Comparison of ENCODE assay signal across 11 cellular contexts in genomic region chr2:152171733-152172132, GRCh38. TPM values are rescaled to one million over a fixed set of nuclear protein-coding genes. Genes with fewer than 3 reads are reported as not detected.
DNase-seq lines count a peak whose midpoint lies in the region; ATAC-seq and TF ChIP-seq lines count a peak whose summit lies in the region.
"Had no signal": no experiment of that assay in that cellular context is flagged by ENCODE, and none has a peak within 500 bp of the region (broad histone marks: within the 10 kb centered on the region; RNA-seq: fewer than 3 reads in every experiment).

No MANE protein-coding gene starts in this region.

- DNase-seq in left ventricle myocardium inferior (no peak), right atrium auricular region (ENCODE audit: low spot score) (no peak), Ammon's horn (ENCODE audit: low spot score) (no peak), SHP77 (lab: John Stamatoyannopoulos, UW) (no peak)
- no peak for DNase-seq in stimulated activated naive CD8-positive, alpha-beta T cell treated with anti-CD3 and anti-CD28 coated beads, Interleukin-15, amount 100 ng/mL, for 72 hours
- DNase-seq: activated CD4-positive, alpha-beta T cell treated with anti-CD3 and anti-CD28 coated beads, Interleukin-2, amount 50 U/mL, for 1 hour; NCI-H1417 treated with DMSO at 0.1 percent for 48 hours had no signal

- H3K4me3 ChIP-seq in left ventricle myocardium inferior (no peak overlapping the region), right atrium auricular region (no peak overlapping the region), duodenal mucosa (ENCODE audit: low read depth in 1 of 2, low read length in 2 of 2) (peak overlapping the region in 1 of 2 donors; percentile 40), muscle layer of duodenum (ENCODE audit: low read depth in 1 of 2, low read length in 2 of 2) (peak overlapping the region in 1 of 2 donors; percentile 5)
- H3K4me3 ChIP-seq: cardiac muscle cell had no signal

- no peak for TF ChIP-seq CTCF in left ventricle myocardium inferior (IDR thresholded peaks at IDR 0.05; ENCODE audit: borderline replicate concordance)
- no peak for TF ChIP-seq CTCF in right atrium auricular region (IDR thresholded peaks at IDR 0.05)

- intact Hi-C loops in left ventricle myocardium inferior (cut with micrococcal nuclease) = no loop called here

- H3K4me1 ChIP-seq in left ventricle myocardium inferior (peaks cover 77% of the 10 kb centered on the region), right atrium auricular region (peaks cover 0 to 42% of the 10 kb centered on the region in 2 donors), duodenal mucosa (ENCODE audit: control insufficient read depth in 1 of 2, insufficient read depth in 2 of 2, low read length in 2 of 2) (peaks cover 29 to 41% of the 10 kb centered on the region in 2 donors), muscle layer of duodenum (ENCODE audit: control insufficient read depth in 1 of 2, insufficient read depth in 2 of 2, low read length in 2 of 2) (peaks cover 7 to 32% of the 10 kb centered on the region in 2 donors)

- no peak for ATAC-seq in stimulated activated naive CD8-positive, alpha-beta T cell treated with anti-CD3 and anti-CD28 coated beads, Interleukin-15, amount 100 ng/mL, for 72 hours
- ATAC-seq in HG03439 (IDR thresholded peaks at IDR 0.05; ENCODE audit: unreplicated experiment) = no peak

- H3K27me3 ChIP-seq in left ventricle myocardium inferior (ENCODE audit: low read depth) (no peaks in the 10 kb centered on the region), right atrium auricular region (no peaks in the 10 kb centered on the region), duodenal mucosa (ENCODE audit: control insufficient read depth in 1 of 2, insufficient read depth in 2 of 2, low read length in 2 of 2) (no peaks in the 10 kb centered on the region), muscle layer of duodenum (ENCODE audit: low read depth, low read length) (no peaks in the 10 kb centered on the region)
- H3K27me3 ChIP-seq: cardiac muscle cell had no signal

- H3K4me3 Mint-ChIP-seq in stimulated activated naive CD8-positive, alpha-beta T cell treated with anti-CD3 and anti-CD28 coated beads, Interleukin-15, amount 100 ng/mL, for 72 hours = no peak overlapping the region

- no peaks in the 10 kb centered on the region for H3K36me3 ChIP-seq in left ventricle myocardium inferior
- H3K36me3 ChIP-seq in right atrium auricular region = no peaks in the 10 kb centered on the region
- H3K36me3 ChIP-seq in duodenal mucosa (ENCODE audit: control insufficient read depth in 1 of 2, insufficient read depth in 2 of 2, low read length in 2 of 2) = no peaks in the 10 kb centered on the region
- H3K36me3 ChIP-seq in muscle layer of duodenum (ENCODE audit: control insufficient read depth in 1 of 2, insufficient read depth in 2 of 2, low read length in 2 of 2) = peaks cover 0 to 4% of the 10 kb centered on the region in 2 donors
- H3K36me3 ChIP-seq: cardiac muscle cell had no signal

- H3K27me3 Mint-ChIP-seq in stimulated activated naive CD8-positive, alpha-beta T cell treated with anti-CD3 and anti-CD28 coated beads, Interleukin-15, amount 100 ng/mL, for 72 hours = no peaks in the 10 kb centered on the region

- H3K4me1 Mint-ChIP-seq in stimulated activated naive CD8-positive, alpha-beta T cell treated with anti-CD3 and anti-CD28 coated beads, Interleukin-15, amount 100 ng/mL, for 72 hours = peaks cover 33% of the 10 kb centered on the region

- H3K9me3 ChIP-seq in left ventricle myocardium inferior (replicated peaks) (no peaks in the 10 kb centered on the region), right atrium auricular region (no peaks in the 10 kb centered on the region), duodenal mucosa (ENCODE audit: control insufficient read depth in 1 of 2, low read length in 2 of 2) (no peaks in the 10 kb centered on the region), muscle layer of duodenum (ENCODE audit: control insufficient read depth in 1 of 2, low read length in 2 of 2) (no peaks in the 10 kb centered on the region)

- H3K9me3 Mint-ChIP-seq in stimulated activated naive CD8-positive, alpha-beta T cell treated with anti-CD3 and anti-CD28 coated beads, Interleukin-15, amount 100 ng/mL, for 72 hours = no peaks in the 10 kb centered on the region

- H3K27ac ChIP-seq in left ventricle myocardium inferior (replicated peaks) (peak overlapping the region; percentile 28), right atrium auricular region (peak overlapping the region in 1 of 2 donors; percentile 15), duodenal mucosa (ENCODE audit: low read depth, low read length) (peak overlapping the region; percentile 6), muscle layer of duodenum (ENCODE audit: low read length) (peak overlapping the region; percentile 50)
- H3K27ac ChIP-seq: cardiac muscle cell had no signal

- no peak overlapping the region for H3K9ac ChIP-seq in duodenal mucosa (ENCODE audit: low read depth in 1 of 2, low read length in 2 of 2)

- H3K27ac Mint-ChIP-seq in stimulated activated naive CD8-positive, alpha-beta T cell treated with anti-CD3 and anti-CD28 coated beads, Interleukin-15, amount 100 ng/mL, for 72 hours = no peak overlapping the region

RNA-seq across cellular contexts. Expression of gene STAM2, which starts 3.8 kb away (rescaled TPM):
- total RNA-seq in left ventricle myocardium inferior (27.8 TPM), right atrium auricular region (10 to 100 TPM; 26.8 to 27.3 TPM)
